12 cellular contexts compared by ENCODE assay signal in genomic region chr9:12933957-12934356, GRCh38.
DNase-seq lines count a peak whose midpoint lies in the region; ATAC-seq, FAIRE-seq and TF ChIP-seq lines count a peak whose summit lies in the region.
"Had no signal": no experiment of that assay in that cellular context is flagged by ENCODE, and none has a peak within 500 bp of the region (broad histone marks: within the 10 kb centered on the region; RNA-seq: fewer than 3 reads in every experiment).

No MANE protein-coding gene starts in this region.

- DNase-seq in ACHN (peak; percentile 33), adipocyte (ENCODE audit: low read depth) (peak; percentile 40), keratinocyte (ENCODE audit: low read depth, low spot score) (no peak), DMS114 treated with DMSO at 0.1 percent for 48 hours (lab: John Stamatoyannopoulos, UW; ENCODE audit: unreplicated experiment) (no peak), AML-193 (lab: John Stamatoyannopoulos, UW) (no peak)
- DNase-seq: activated CD4-positive, alpha-beta T cell treated with anti-CD3 and anti-CD28 coated beads, Interleukin-2, amount 50 U/mL, for 1 hour; caudate nucleus; natural killer cell; T-cell had no signal

- H3K4me3 ChIP-seq in HUES48 (ENCODE audit: low read depth, low read length) (no peak overlapping the region), adipocyte (ENCODE audit: low read length) (no peak overlapping the region), keratinocyte (ENCODE audit: control insufficient read depth in 2 of 3, extremely low read depth in 1 of 3, insufficient read depth in 2 of 3, low read depth in 1 of 3, low read length in 3 of 3) (no peak overlapping the region)

- H2AFZ ChIP-seq in keratinocyte (ENCODE audit: control insufficient read depth, low read length): no peak overlapping the region

- in situ Hi-C loops in ACHN (cut with HindIII; ENCODE audit: low pct_ligation_motif_present, low pct_unique_long_range_greater_than_20kb, low sequenced_read_pairs): no loop called here

- no peaks in the 10 kb centered on the region for H3K9me3 ChIP-seq in HUES48 (ENCODE audit: control insufficient read depth, insufficient read depth, low read length)
- H3K9me3 ChIP-seq in adipocyte (ENCODE audit: control insufficient read depth, low read length): no peaks in the 10 kb centered on the region
- H3K9me3 ChIP-seq in keratinocyte (ENCODE audit: control insufficient read depth, low read depth, low read length): no peaks in the 10 kb centered on the region

- ATAC-seq in HG03457 (IDR thresholded peaks at IDR 0.05; ENCODE audit: unreplicated experiment) (no peak), GM21723 (IDR thresholded peaks at IDR 0.05; ENCODE audit: unreplicated experiment) (no peak)
- ATAC-seq: natural killer cell, T-cell had no signal

- H3K27ac ChIP-seq in HUES48 (ENCODE audit: low read depth, low read length): peak overlapping the region; percentile 64
- peak overlapping the region; percentile 25 for H3K27ac ChIP-seq in keratinocyte (ENCODE audit: control insufficient read depth, insufficient read depth, low read length)

- peak; percentile 80 for FAIRE-seq in keratinocyte (lab: Jason Lieb, UNC)

- H3K4me2 ChIP-seq in keratinocyte (ENCODE audit: control insufficient read depth, extremely low read depth, insufficient read depth, low read depth, low read length): peak overlapping the region; percentile 1

- H3K9me1 ChIP-seq in keratinocyte (ENCODE audit: control insufficient read depth, extremely low read depth, insufficient read depth, low read length): no peaks in the 10 kb centered on the region

- H3K9ac ChIP-seq in HUES48 (ENCODE audit: low read depth, low read length): no peak overlapping the region
- H3K9ac ChIP-seq in adipocyte (ENCODE audit: low read length): no peak overlapping the region
- no peak overlapping the region for H3K9ac ChIP-seq in keratinocyte (ENCODE audit: control insufficient read depth, extremely low read depth, insufficient read depth, low read length)

- no peaks in the 10 kb centered on the region for H3K79me2 ChIP-seq in keratinocyte (ENCODE audit: control insufficient read depth, insufficient read depth, low read length)

- H3K36me3 ChIP-seq in HUES48 (ENCODE audit: control insufficient read depth, insufficient read depth, low read length): no peaks in the 10 kb centered on the region
- H3K36me3 ChIP-seq in adipocyte (ENCODE audit: control insufficient read depth, insufficient read depth, low read length, severe bottlenecking): no peaks in the 10 kb centered on the region
- H3K36me3 ChIP-seq in keratinocyte (ENCODE audit: control insufficient read depth in 2 of 2, extremely low read depth in 1 of 2, insufficient read depth in 2 of 2, low read length in 2 of 2): no peaks in the 10 kb centered on the region

- no peaks in the 10 kb centered on the region for H4K20me1 ChIP-seq in keratinocyte (ENCODE audit: control insufficient read depth, extremely low read depth, insufficient read depth, low read length)

- TF ChIP-seq CTCF in keratinocyte (optimal IDR thresholded peaks at IDR 0.05 in 1 of 3, IDR thresholded peaks at IDR 0.05 in 1 of 3, conservative IDR thresholded peaks at IDR 0.05 in 1 of 3; ENCODE audit: extremely low read depth in 1 of 3, insufficient read depth in 2 of 3, low read length in 3 of 3): no peak

- peaks cover 16% of the 10 kb centered on the region for H3K4me1 ChIP-seq in HUES48 (ENCODE audit: control insufficient read depth, insufficient read depth, low read length)
- peaks cover 32% of the 10 kb centered on the region for H3K4me1 ChIP-seq in adipocyte (ENCODE audit: control insufficient read depth, insufficient read depth, low read length)
- peaks cover 16% of the 10 kb centered on the region for H3K4me1 ChIP-seq in keratinocyte (ENCODE audit: control insufficient read depth, extremely low read depth, insufficient read depth, low read length)

- dilution Hi-C loops in keratinocyte (cut with MboI; ENCODE audit: extremely low pct_ligation_motif_present, low sequenced_read_pairs): no loop called here

- H3K27me3 ChIP-seq in HUES48 (ENCODE audit: control insufficient read depth, insufficient read depth, low read length) (no peaks in the 10 kb centered on the region), adipocyte (replicated peaks; ENCODE audit: control insufficient read depth, insufficient read depth, low read length) (no peaks in the 10 kb centered on the region), keratinocyte (ENCODE audit: control insufficient read depth, extremely low read depth, insufficient read depth, low read length) (no peaks in the 10 kb centered on the region)

Comparison
In these comparisons a context has a peak if more than half of its experiments do, and no peak if none do; other contexts are left out.
1. DNase-seq: peak in ACHN (single experiment) and adipocyte (single experiment); none in keratinocyte (single experiment), DMS114 treated with DMSO at 0.1 percent for 48 hours (single experiment) and AML-193 (0 of 2).